Comparison of ENCODE assay signal across 8 cellular contexts in the genomic region with DNA sequence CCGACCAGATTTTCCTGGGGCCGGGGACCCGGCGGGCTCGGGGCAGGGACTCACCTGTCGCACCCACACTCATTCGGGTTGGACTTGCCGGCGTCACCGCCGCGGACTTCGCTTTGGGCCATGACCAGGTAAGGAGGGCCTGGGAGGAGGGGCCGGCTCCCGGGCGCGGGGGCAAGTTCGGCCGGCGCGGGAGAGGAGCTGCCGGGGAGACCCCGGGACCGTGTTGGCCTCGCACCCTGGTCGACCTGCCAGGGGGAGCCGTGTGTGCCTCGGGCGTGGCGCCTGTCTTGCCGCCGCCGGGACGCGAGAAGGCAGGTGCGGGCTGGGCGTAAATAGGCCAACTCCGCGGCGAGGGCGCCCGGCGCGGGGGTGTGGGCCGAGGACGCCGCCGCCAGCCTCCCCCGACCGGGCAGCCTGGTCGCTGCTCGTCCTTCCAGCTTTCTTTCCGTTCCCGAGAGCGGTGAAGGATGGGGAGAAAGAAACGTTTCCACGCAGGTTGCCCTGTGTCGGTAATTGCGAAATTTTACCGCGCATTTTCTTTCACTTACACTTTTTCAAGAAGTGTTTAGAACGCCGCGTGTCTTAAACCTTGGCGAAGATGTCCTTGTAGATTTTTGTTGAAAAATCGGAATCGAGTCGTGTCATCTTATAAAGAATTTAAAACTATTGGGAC. TPM values are rescaled to one million over a fixed set of nuclear protein-coding genes. Genes with fewer than 3 reads are reported as not detected.
DNase-seq lines count a peak whose midpoint lies in the region; ATAC-seq and TF ChIP-seq lines count a peak whose summit lies in the region.

No MANE protein-coding gene starts in this region.

- H3K27me3 ChIP-seq in effector memory CD4-positive, alpha-beta T cell (replicated peaks; ENCODE audit: control insufficient read depth, insufficient read depth, low read length, poor library complexity, severe bottlenecking), result no peaks in the 10 kb centered on the region

- peaks cover 13% of the 10 kb centered on the region for H3K36me3 ChIP-seq in effector memory CD4-positive, alpha-beta T cell (ENCODE audit: control insufficient read depth, insufficient read depth, low read length)
- peaks cover 18% of the 10 kb centered on the region for H3K36me3 ChIP-seq in mesodermal cell (ENCODE audit: control insufficient read depth, insufficient read depth, low read length)

- H3K4me1 Mint-ChIP-seq in activated CD4-positive, alpha-beta T cell treated with anti-CD3 and anti-CD28 coated beads, Interleukin-2, amount 10 ng/mL, durations not matched to agents 24 days and 14 days, result peaks cover 30% of the 10 kb centered on the region

- H3K27ac Mint-ChIP-seq in activated CD4-positive, alpha-beta T cell treated with anti-CD3 and anti-CD28 coated beads, Interleukin-2, amount 10 ng/mL, durations not matched to agents 24 days and 14 days, result peak overlapping the region; percentile 95

- H3K9me3 ChIP-seq in effector memory CD4-positive, alpha-beta T cell (ENCODE audit: control insufficient read depth, low read length), result no peaks in the 10 kb centered on the region
- no peaks in the 10 kb centered on the region for H3K9me3 ChIP-seq in mesodermal cell (ENCODE audit: control insufficient read depth, low read length)

- TF ChIP-seq POLR2A in GM10847 (IDR thresholded peaks at IDR 0.05; ENCODE audit: extremely low read depth, insufficient read length), result peak; percentile 7

- peak overlapping the region; percentile 98 for H3K27ac ChIP-seq in effector memory CD4-positive, alpha-beta T cell (ENCODE audit: insufficient read depth, low read length, poor library complexity, severe bottlenecking)
- H3K27ac ChIP-seq in mesodermal cell (ENCODE audit: low read depth, low read length, severe bottlenecking), result peak overlapping the region; percentile 100

- 0% methylated on average over 40 to 42 of the region's 68 CpGs for WGBS in mesodermal cell (ENCODE audit: insufficient coverage in 2 of 2), 2 experiments

- H3K9me3 Mint-ChIP-seq in activated CD4-positive, alpha-beta T cell treated with anti-CD3 and anti-CD28 coated beads, Interleukin-2, amount 10 ng/mL, durations not matched to agents 24 days and 14 days, result no peaks in the 10 kb centered on the region

- ATAC-seq in HG03442 (IDR thresholded peaks at IDR 0.05; ENCODE audit: unreplicated experiment) (peak; percentile 0), GM21360 (IDR thresholded peaks at IDR 0.05; ENCODE audit: unreplicated experiment) (no peak)

- DNase-seq in activated CD4-positive, alpha-beta T cell treated with anti-CD3 and anti-CD28 coated beads, Interleukin-2, amount 10 ng/mL, durations not matched to agents 24 days and 14 days, result no peak
- DNase-seq in effector memory CD4-positive, alpha-beta T cell, result peak in 2 of 3 donors; percentile 7 to 30
- DNase-seq in superior temporal gyrus (ENCODE audit: extremely low spot score) (peak; percentile 29), SHP77 (lab: John Stamatoyannopoulos, UW) (no peak)

- H3K4me3 Mint-ChIP-seq in activated CD4-positive, alpha-beta T cell treated with anti-CD3 and anti-CD28 coated beads, Interleukin-2, amount 10 ng/mL, durations not matched to agents 24 days and 14 days, result peak overlapping the region; percentile 89

- peaks cover 26% of the 10 kb centered on the region for H3K4me1 ChIP-seq in effector memory CD4-positive, alpha-beta T cell (ENCODE audit: control insufficient read depth, insufficient read depth, low read length, poor library complexity, severe bottlenecking)
- peaks cover 6% of the 10 kb centered on the region for H3K4me1 ChIP-seq in mesodermal cell (ENCODE audit: control insufficient read depth, insufficient read depth, low read length, poor library complexity, severe bottlenecking)

- intact Hi-C loops in activated CD4-positive, alpha-beta T cell treated with anti-CD3 and anti-CD28 coated beads, Interleukin-2, amount 10 ng/mL, durations not matched to agents 24 days and 14 days (cut with micrococcal nuclease), result loop anchor here (5.0 to 10.0 kb wide), 4 partner anchors 695 to 1363 kb away; a partner anchor contains a TSS

- peak overlapping the region; percentile 76 for H3K4me3 ChIP-seq in effector memory CD4-positive, alpha-beta T cell (ENCODE audit: insufficient read depth, low read depth, low read length, poor library complexity, severe bottlenecking)
- peak overlapping the region; percentile 99 for H3K4me3 ChIP-seq in mesodermal cell (ENCODE audit: extremely low read depth, insufficient read depth, low read length, poor library complexity, severe bottlenecking)

- H3K27me3 Mint-ChIP-seq in activated CD4-positive, alpha-beta T cell treated with anti-CD3 and anti-CD28 coated beads, Interleukin-2, amount 10 ng/mL, durations not matched to agents 24 days and 14 days, result no peaks in the 10 kb centered on the region

- peaks cover 24% of the 10 kb centered on the region for H3K36me3 Mint-ChIP-seq in activated CD4-positive, alpha-beta T cell treated with anti-CD3 and anti-CD28 coated beads, Interleukin-2, amount 10 ng/mL, durations not matched to agents 24 days and 14 days (ENCODE audit: low read depth)

RNA-seq across cellular contexts. Expression of a gene that starts 0.6 kb away (rescaled TPM):
- 77.4 and 81.5 TPM in 2 replicates for total RNA-seq in activated CD4-positive, alpha-beta T cell treated with anti-CD3 and anti-CD28 coated beads, Interleukin-2, amount 10 ng/mL, durations not matched to agents 24 days and 14 days
- 30.3 TPM for polyA plus RNA-seq in mesodermal cell (2013, experiment 1 of 2)
- polyA plus RNA-seq in mesodermal cell (2013, experiment 2 of 2), result 36.6 TPM

Comparison
In these comparisons a context has a peak if more than half of its experiments do, and no peak if none do; other contexts are left out.
1. DNase-seq: peak in effector memory CD4-positive, alpha-beta T cell (2 of 3) and superior temporal gyrus (single experiment); none in activated CD4-positive, alpha-beta T cell treated with anti-CD3 and anti-CD28 coated beads, Interleukin-2, amount 10 ng/mL, durations not matched to agents 24 days and 14 days (single experiment) and SHP77 (0 of 2).